ENCODE assay signal across 23 cellular contexts in genomic region chr11:32597914-32598313, GRCh38. TPM values are rescaled to one million over a fixed set of nuclear protein-coding genes. Genes with fewer than 3 reads are reported as not detected.
DNase-seq lines count a peak whose midpoint lies in the region; ATAC-seq and TF ChIP-seq lines count a peak whose summit lies in the region.
"Had no signal": no experiment of that assay in that cellular context is flagged by ENCODE, and none has a peak within 500 bp of the region (broad histone marks: within the 10 kb centered on the region; RNA-seq: fewer than 3 reads in every experiment).

No MANE protein-coding gene starts in this region.

- peaks cover 98% of the 10 kb centered on the region for H3K36me3 ChIP-seq in A673 (ENCODE audit: insufficient read depth, low read length, poor library complexity, severe bottlenecking)
- H3K36me3 ChIP-seq in GM23338 (ENCODE audit: insufficient read depth), result peaks cover 65% of the 10 kb centered on the region
- no peaks in the 10 kb centered on the region for H3K36me3 ChIP-seq in kidney epithelial cell (ENCODE audit: control insufficient read depth, insufficient read depth, low read length)

- H3K36me3 Mint-ChIP-seq in GM23338 (ENCODE audit: low read depth) (peaks cover 72% of the 10 kb centered on the region), T-helper 17 cell (ENCODE audit: low read depth) (peaks cover 2% of the 10 kb centered on the region)

- BruUV-seq in A673 (replicated peaks; lab: Mats Ljungman, UMichigan), result no TSS peak

- CTCF ChIA-PET in A673 (lab: Charles Lee) (no interaction called here), GM10248 (lab: Yijun Ruan, JAX) (no interaction called here)

- H3K4me1 Mint-ChIP-seq in GM23338, result peaks cover 15% of the 10 kb centered on the region; the same call in 2 of the 3 replicates
- H3K4me1 Mint-ChIP-seq in T-helper 17 cell, result peaks cover 8% of the 10 kb centered on the region

- H3K27me3 Mint-ChIP-seq in GM23338 (ENCODE audit: insufficient read depth, low read depth, poor library complexity) (no peaks in the 10 kb centered on the region), T-helper 17 cell (no peaks in the 10 kb centered on the region)
- H3K27me3 Mint-ChIP-seq: activated CD4-positive, alpha-beta memory T cell treated with anti-CD3 and anti-CD28 coated beads, Interleukin-2, amount 10 ng/mL, durations not matched to agents 7 days and 5 days had no signal

- H3F3A ChIP-seq in GM23338 (replicated peaks; ENCODE audit: low read depth), result no peaks in the 10 kb centered on the region

- no peak overlapping the region for H3K4me3 ChIP-seq in A673 (ENCODE audit: low read depth, low read length, poor library complexity, severe bottlenecking)
- no peak overlapping the region for H3K4me3 ChIP-seq in GM23338
- H3K4me3 ChIP-seq in kidney epithelial cell (ENCODE audit: low read depth, low read length), result no peak overlapping the region
- H3K4me3 ChIP-seq: gastroesophageal sphincter, lung, psoas muscle, transverse colon had no signal

- POLR2A ChIA-PET in A673 (lab: Charles Lee; ENCODE audit: low non-redundant PET), result no interaction called here
- POLR2A ChIA-PET in GM10248 (lab: Yijun Ruan, JAX), result no interaction called here

- intact Hi-C loops in A673 (cut with micrococcal nuclease; ENCODE audit: unreplicated experiment), result no loop called here

- peaks cover 3% of the 10 kb centered on the region; the same call in 1 of the 2 replicates for H3K79me2 ChIP-seq in GM23338 (replicated peaks; ENCODE audit: insufficient read depth)

- ATAC-seq in GM23338, result no peak
- ATAC-seq in T-helper 17 cell, result no peak
- ATAC-seq in GM21447 (IDR thresholded peaks at IDR 0.05; ENCODE audit: unreplicated experiment), result no peak
- no peak for ATAC-seq in activated CD4-positive, CD25-positive, alpha-beta regulatory T cell treated with anti-CD3 and anti-CD28 coated beads, Interleukin-2, amount 50 U/mL, for 24 hours
- ATAC-seq: gastroesophageal sphincter, psoas muscle, SK-N-SH treated with all-trans-retinoic acid at 6 μM for 48 hours had no signal

- no peaks in the 10 kb centered on the region for H3K9me3 Mint-ChIP-seq in GM23338
- H3K9me3 Mint-ChIP-seq: activated CD4-positive, alpha-beta memory T cell treated with anti-CD3 and anti-CD28 coated beads, Interleukin-2, amount 10 ng/mL, durations not matched to agents 7 days and 5 days had no signal

- no peaks in the 10 kb centered on the region for H3K27me3 ChIP-seq in A673 (replicated peaks; ENCODE audit: insufficient read depth, low read depth, low read length, poor library complexity)
- no peaks in the 10 kb centered on the region for H3K27me3 ChIP-seq in GM23338 (ENCODE audit: insufficient read depth)
- no peaks in the 10 kb centered on the region for H3K27me3 ChIP-seq in kidney epithelial cell (ENCODE audit: control insufficient read depth, insufficient read depth, low read length)
- H3K27me3 ChIP-seq: gastroesophageal sphincter, neutrophil, transverse colon had no signal

- H3K4me3 Mint-ChIP-seq in GM23338, result no peak overlapping the region
- H3K4me3 Mint-ChIP-seq in T-helper 17 cell, result no peak overlapping the region
- H3K4me3 Mint-ChIP-seq: activated CD4-positive, alpha-beta memory T cell treated with anti-CD3 and anti-CD28 coated beads, Interleukin-2, amount 10 ng/mL, durations not matched to agents 7 days and 5 days had no signal

- H3K4me1 ChIP-seq in A673 (ENCODE audit: insufficient read depth, low read length, poor library complexity, severe bottlenecking) (peaks cover 7% of the 10 kb centered on the region), GM23338 (ENCODE audit: insufficient read depth) (0 out of 2 replicates have a peak, but pooled peaks cover 5% of the 10 kb centered on the region)
- H3K4me1 ChIP-seq: psoas muscle had no signal

- no peak overlapping the region for H2AFZ ChIP-seq in GM23338

- H3K9me3 ChIP-seq in A673 (ENCODE audit: low read depth, low read length, poor library complexity, severe bottlenecking), result no peaks in the 10 kb centered on the region
- H3K9me3 ChIP-seq in T-helper 17 cell (ENCODE audit: control insufficient read depth, low read length, poor library complexity, severe bottlenecking), result no peaks in the 10 kb centered on the region
- H3K9me3 ChIP-seq: gastroesophageal sphincter, neutrophil, psoas muscle, transverse colon had no signal

- H3K9me2 ChIP-seq in GM23338 (ENCODE audit: insufficient read depth), result no peaks in the 10 kb centered on the region

- no peak overlapping the region for H3K27ac ChIP-seq in A673 (ENCODE audit: low read depth, low read length, poor library complexity, severe bottlenecking)
- H3K27ac ChIP-seq in GM23338 (ENCODE audit: low read depth), result no peak overlapping the region
- H3K27ac ChIP-seq: C4-2B, gastroesophageal sphincter, neutrophil, psoas muscle, transverse colon had no signal

- no peak overlapping the region for H3K4me2 ChIP-seq in GM23338

- H4K20me1 ChIP-seq in GM23338 (replicated peaks; ENCODE audit: insufficient read depth), result peaks cover 29% of the 10 kb centered on the region

- DNase-seq in A673 (ENCODE audit: low spot score), result peak; percentile 56
- DNase-seq in GM23338 (ENCODE audit: low spot score), result no peak
- no peak for DNase-seq in T-helper 17 cell
- DNase-seq in kidney epithelial cell (ENCODE audit: low read depth), result peak; percentile 48
- no peak for DNase-seq in amygdala (lab: John Stamatoyannopoulos, UW)
- DNase-seq in GM10248 (ENCODE audit: extremely low spot score), result no peak
- DNase-seq: activated CD4-positive, alpha-beta memory T cell treated with anti-CD3 and anti-CD28 coated beads, Interleukin-2, amount 10 ng/mL, durations not matched to agents 7 days and 5 days; activated gamma-delta T cell treated with Interleukin-2 at 50 U/mL for 16 hours; activated T-cell treated with anti-CD3 and anti-CD28 coated beads for 4 hours; amniotic stem cell; GOT3; hippocampal formation; NCI-H1105 treated with DMSO at 0.1 percent for 48 hours; NCI-H2029 treated with DMSO at 0.1 percent for 48 hours; psoas muscle; transverse colon had no signal

- H3K27ac Mint-ChIP-seq in GM23338 (0 out of 2 replicates have a peak overlapping the region, but pooled peaks have one; percentile 12), T-helper 17 cell (peak overlapping the region; percentile 6)
- H3K27ac Mint-ChIP-seq: activated CD4-positive, alpha-beta memory T cell treated with anti-CD3 and anti-CD28 coated beads, Interleukin-2, amount 10 ng/mL, durations not matched to agents 7 days and 5 days had no signal

- no peak for TF ChIP-seq CTCF in A673 (conservative IDR thresholded peaks at IDR 0.05; ENCODE audit: low read depth, low read length)
- no peak for TF ChIP-seq CTCF in GM23338 (conservative IDR thresholded peaks at IDR 0.05; ENCODE audit: low read depth in 2 of 2)
- no peak for TF ChIP-seq CTCF in kidney epithelial cell (IDR thresholded peaks at IDR 0.05; ENCODE audit: insufficient read depth, low read length, poor library complexity, severe bottlenecking)
- no peak for TF ChIP-seq CTCF in GM10248 (IDR thresholded peaks at IDR 0.05; ENCODE audit: control extremely low read depth, extremely low read depth, low read depth, missing control alignments)

TF ChIP-seq in GM23338, 12 proteins besides CTCF, POLR2A, EP300 and RAD21 (continues in another document):
- TF ChIP-seq ETS1 (IDR thresholded peaks at IDR 0.05), result no peak
- no peak for TF ChIP-seq REST (IDR thresholded peaks at IDR 0.05; ENCODE audit: unreplicated experiment)

RNA-seq across cellular contexts. Expression of gene EIF3M, which starts 14.3 kb away (rescaled TPM):
- total RNA-seq in A673 (2021) (1,025 and 1,119 TPM in 2 replicates), T-helper 17 cell (100 to 1,000 TPM; 203 to 215 TPM), kidney epithelial cell (613 and 759 TPM in 2 replicates)
- 635 and 714 TPM in 2 replicates for total RNA-seq in GM23338 (2014; rRNA removed; shearing (Covaris generic))
- polyA plus RNA-seq in GM23338 (2016; fragmentation: Nextera tagmentation; extraction: Ambion mirVana), result 601 and 667 TPM in 2 replicates

Comparison
In these comparisons a context has a peak if more than half of its experiments do, and no peak if none do; other contexts are left out.
1. DNase-seq: peak in A673 (single experiment) and kidney epithelial cell (single experiment); none in GM23338 (single experiment), T-helper 17 cell (0 of 3), amygdala (0 of 56) and GM10248 (single experiment).